8 cellular contexts compared by ENCODE assay signal in the genomic region with DNA sequence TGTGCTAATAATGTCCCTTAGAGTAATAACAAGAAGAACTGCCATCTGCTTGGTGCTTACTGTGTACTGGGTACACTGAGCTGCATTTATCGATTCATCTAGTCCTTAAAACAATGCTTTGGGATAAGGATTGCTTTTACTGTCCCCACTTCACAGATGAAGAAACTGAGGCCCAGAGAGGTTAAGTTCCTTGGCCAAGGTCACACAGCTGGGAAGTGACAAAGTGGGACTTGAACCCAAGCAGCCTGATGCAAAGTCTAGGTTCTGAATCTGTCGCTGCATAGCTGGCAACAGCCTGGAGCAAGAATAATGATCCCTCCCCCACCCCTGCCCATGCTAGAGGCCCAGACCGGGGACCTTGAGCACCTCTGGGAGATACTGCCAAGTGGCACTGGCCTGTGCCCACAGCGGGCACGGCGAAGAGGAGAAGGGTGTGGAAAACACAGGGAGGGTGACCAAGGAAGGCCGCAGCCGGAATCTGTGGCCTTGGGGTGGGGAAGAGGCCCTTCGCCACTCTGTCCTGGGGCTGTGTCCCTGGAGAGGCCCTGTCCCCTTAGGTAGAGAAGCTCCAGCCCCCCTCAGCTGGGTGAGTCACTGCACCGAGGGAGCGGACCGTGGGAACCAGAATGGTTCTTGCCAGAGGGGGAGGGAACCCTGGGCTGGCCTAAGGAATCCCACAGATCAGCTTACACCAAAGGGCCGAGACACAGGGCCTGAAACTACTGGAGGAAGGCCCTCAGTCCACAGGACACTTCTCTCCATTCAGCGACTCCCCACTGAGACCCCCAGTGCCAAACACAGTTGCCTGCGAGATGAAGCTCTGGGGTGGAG. TPM values are rescaled to one million over a fixed set of nuclear protein-coding genes. Genes with fewer than 3 reads are reported as not detected.
A peak's percentile ranks its signal among the peaks of the same experiment; 100 is the strongest.
DNase-seq lines count a peak whose midpoint lies in the region; ATAC-seq and TF ChIP-seq lines count a peak whose summit lies in the region.

No MANE protein-coding gene starts in this region.

- H3K36me3 ChIP-seq in Peyer's patch, result no peaks in the 10 kb centered on the region
- no peaks in the 10 kb centered on the region for H3K36me3 ChIP-seq in fibroblast of lung (ENCODE audit: control insufficient read depth, insufficient read depth, low read length)

- H3K9me3 ChIP-seq in Peyer's patch (no peaks in the 10 kb centered on the region), fibroblast of lung (ENCODE audit: control insufficient read depth, insufficient read depth, low read depth, low read length) (no peaks in the 10 kb centered on the region)

- ATAC-seq in GM18498 (IDR thresholded peaks at IDR 0.05; ENCODE audit: unreplicated experiment) (no peak), GM21723 (IDR thresholded peaks at IDR 0.05; ENCODE audit: unreplicated experiment) (no peak), GM19395 (IDR thresholded peaks at IDR 0.05; ENCODE audit: unreplicated experiment) (no peak)

- H3K27me3 ChIP-seq in Peyer's patch (peaks cover 0 to 6% of the 10 kb centered on the region in 2 donors), fibroblast of lung (ENCODE audit: control insufficient read depth, insufficient read depth, low read length) (no peaks in the 10 kb centered on the region)

- H2AFZ ChIP-seq in fibroblast of lung (ENCODE audit: low read length), result no peak overlapping the region

- DNase-seq in AG10803 (ENCODE audit: low read depth), result peak; percentile 94
- peak in 1 of 3 donors; percentile 68 for DNase-seq in Peyer's patch
- peak; percentile 93 to 94 for DNase-seq in fibroblast of lung (ENCODE audit: low read depth in 2 of 2)
- peak; percentile 77 for DNase-seq in non-pigmented ciliary epithelial cell (ENCODE audit: low read depth)
- DNase-seq in NCI-H2196 (lab: John Stamatoyannopoulos, UW; ENCODE audit: unreplicated experiment), result no peak

- H3K27ac ChIP-seq in Peyer's patch (peak overlapping the region; percentile 27 to 86 (median 62)), fibroblast of lung (ENCODE audit: insufficient read depth, low read length) (peak overlapping the region; percentile 66)

- H3K4me1 ChIP-seq in Peyer's patch (peaks cover 0 to 72% (median 16%) of the 10 kb centered on the region in 4 donors), fibroblast of lung (ENCODE audit: control insufficient read depth, extremely low read depth, insufficient read depth, low read length) (peaks cover 42% of the 10 kb centered on the region)

- TF ChIP-seq CTCF in AG10803 (conservative IDR thresholded peaks at IDR 0.05; ENCODE audit: low read length) (no peak), Peyer's patch (IDR thresholded peaks at IDR 0.05) (no peak), fibroblast of lung (conservative IDR thresholded peaks at IDR 0.05 in 1 of 2, IDR thresholded peaks at IDR 0.05 in 1 of 2; ENCODE audit: low read depth in 1 of 2, low read length in 2 of 2) (no peak)

- H3K4me3 ChIP-seq in AG10803 (ENCODE audit: low read length) (peak overlapping the region; percentile 82), Peyer's patch (peak overlapping the region in 3 of 4 donors; percentile 9 to 76 (median 70)), fibroblast of lung (replicated peaks in 1 of 4; ENCODE audit: control extremely low read depth in 1 of 4, insufficient read depth in 1 of 4, low read depth in 3 of 4, low read length in 4 of 4) (peak overlapping the region in 3 of 4 experiments; percentile 73 to 86 (median 77))

- H3K9ac ChIP-seq in fibroblast of lung (ENCODE audit: insufficient read depth, low read length), result peak overlapping the region; percentile 51

- H3K79me2 ChIP-seq in fibroblast of lung (ENCODE audit: control insufficient read depth, insufficient read depth, low read length), result peaks cover 82% of the 10 kb centered on the region

- H4K20me1 ChIP-seq in fibroblast of lung (ENCODE audit: control insufficient read depth, extremely low read depth, insufficient read depth, low read length), result no peaks in the 10 kb centered on the region

- no peak for TF ChIP-seq POLR2A in Peyer's patch (IDR thresholded peaks at IDR 0.05)

- H3K4me2 ChIP-seq in fibroblast of lung (ENCODE audit: extremely low read depth, insufficient read depth, low read length), result peak overlapping the region; percentile 76

RNA-seq across cellular contexts. Expression of gene PLXND1, which starts 3.5 kb away (rescaled TPM):
- 100 to 1,000 TPM in 1 of 4 donors, 10 to 100 TPM in 3; 13.1 to 305 (median 48.2) TPM for total RNA-seq in Peyer's patch
- total RNA-seq in fibroblast of lung, result 76.8 and 109 TPM in 2 replicates
- 41.0 and 89.6 TPM in 2 replicates for polyA plus RNA-seq in fibroblast of lung
- polyA plus RNA-seq in fibroblast of lung (2012), result 70.9 and 230 TPM in 2 replicates
- polyA minus RNA-seq in fibroblast of lung (ENCODE audit: low replicate concordance), result 139 and 579 TPM in 2 replicates

RNA-seq across cellular contexts. Expression of gene H1-8, which starts 60.0 kb away (rescaled TPM):
- not detected for total RNA-seq in Peyer's patch
- total RNA-seq in fibroblast of lung, result not detected in 2 replicates
- polyA plus RNA-seq in fibroblast of lung, result not detected in 2 replicates
- polyA plus RNA-seq in fibroblast of lung (2012), result not detected in 2 replicates
- polyA minus RNA-seq in fibroblast of lung (ENCODE audit: low replicate concordance), result not detected in 2 replicates
